Comparison of ENCODE assay signal across 17 cellular contexts in genomic region chr14:31895206-31895605, GRCh38.
A peak's percentile ranks its signal among the peaks of the same experiment; 100 is the strongest.
DNase-seq lines count a peak whose midpoint lies in the region; ATAC-seq and TF ChIP-seq lines count a peak whose summit lies in the region.
"Had no signal": no experiment of that assay in that cellular context is flagged by ENCODE, and none has a peak within 500 bp of the region (broad histone marks: within the 10 kb centered on the region; RNA-seq: fewer than 3 reads in every experiment).

No MANE protein-coding gene starts in this region.

- H3K36me3 ChIP-seq in breast epithelium: no peaks in the 10 kb centered on the region
- no peaks in the 10 kb centered on the region for H3K36me3 ChIP-seq in brain microvascular endothelial cell (replicated peaks)
- no peaks in the 10 kb centered on the region for H3K36me3 ChIP-seq in hepatocyte (replicated peaks; ENCODE audit: insufficient read depth, low read depth)
- no peaks in the 10 kb centered on the region for H3K36me3 ChIP-seq in uterus
- no peaks in the 10 kb centered on the region for H3K36me3 ChIP-seq in aorta (ENCODE audit: control insufficient read depth in 1 of 2, insufficient read depth in 2 of 2, low read length in 1 of 2)
- H3K36me3 ChIP-seq: neutrophil had no signal

- no peak overlapping the region for H3K27ac Mint-ChIP-seq in MCF 10A (ENCODE audit: low read depth, unreplicated experiment)
- H3K27ac Mint-ChIP-seq: activated B cell treated with CpG ODN at 0.5 μM for 24 hours had no signal

- DNase-seq in MCF 10A (ENCODE audit: unreplicated experiment): peak; percentile 16
- no peak for DNase-seq in breast epithelium (ENCODE audit: low spot score in 2 of 2)
- DNase-seq in brain microvascular endothelial cell: peak; percentile 79
- peak; percentile 26 for DNase-seq in hepatocyte (ENCODE audit: low spot score)
- DNase-seq in activated CD8-positive, alpha-beta memory T cell treated with anti-CD3 and anti-CD28 coated beads, Interleukin-2, amount 50 U/mL, for 48 hours: no peak
- DNase-seq in uterus: no peak
- no peak for DNase-seq in SHP77 treated with DMSO at 0.1 percent for 48 hours (lab: John Stamatoyannopoulos, UW)
- no peak for DNase-seq in aorta
- DNase-seq: activated B cell treated with CpG ODN at 0.5 μM for 24 hours; activated T-cell treated with anti-CD3 and anti-CD28 coated beads for 4 hours; hippocampal formation; NCI-H2081 treated with DMSO at 0.1 percent for 48 hours; NK-92 treated with Interleukin-12 subunit alpha and Interleukin-12 subunit beta, amount 100 ng/mL, for 24 hours; testis had no signal

- no peaks in the 10 kb centered on the region for H3K9me3 Mint-ChIP-seq in MCF 10A (ENCODE audit: unreplicated experiment)
- H3K9me3 Mint-ChIP-seq: activated B cell treated with CpG ODN at 0.5 μM for 24 hours had no signal

- H3K9me3 ChIP-seq in breast epithelium: no peaks in the 10 kb centered on the region
- no peaks in the 10 kb centered on the region for H3K9me3 ChIP-seq in hepatocyte (ENCODE audit: low read depth)
- no peaks in the 10 kb centered on the region for H3K9me3 ChIP-seq in uterus
- H3K9me3 ChIP-seq in aorta (ENCODE audit: control insufficient read depth, low read length): no peaks in the 10 kb centered on the region
- H3K9me3 ChIP-seq: A549, neutrophil, testis had no signal

- H2AFZ ChIP-seq in hepatocyte: no peak overlapping the region

- H4K20me1 ChIP-seq in hepatocyte (ENCODE audit: insufficient read depth, poor library complexity, severe bottlenecking): no peaks in the 10 kb centered on the region

- H3K4me2 ChIP-seq in hepatocyte: no peak overlapping the region
- H3K4me2 ChIP-seq: A549 had no signal

- 61% methylated on average over 2 of the region's 2 CpGs for WGBS in hepatocyte (ENCODE audit: low lambda C conversion rate, missing lambda C conversion rate)
- 72 to 80% methylated on average over 2 of the region's 2 CpGs for WGBS in aorta, 2 donors

- POLR2A ChIA-PET in MCF 10A (lab: Yijun Ruan, JAX): interaction anchor here (1.3 kb wide), 1 partner anchor 14 kb away, joined by 3 read pairs; no protein-coding TSS in a partner anchor

- H3K79me2 ChIP-seq in hepatocyte: no peaks in the 10 kb centered on the region

- no TSS peak for BruUV-seq in MCF 10A (replicated peaks; lab: Mats Ljungman, UMichigan)

- no peak overlapping the region for H3K4me3 Mint-ChIP-seq in MCF 10A (ENCODE audit: unreplicated experiment)
- H3K4me3 Mint-ChIP-seq: activated B cell treated with CpG ODN at 0.5 μM for 24 hours had no signal

- TF ChIP-seq POLR2A in breast epithelium (IDR thresholded peaks at IDR 0.05): no peak
- TF ChIP-seq POLR2A in uterus (IDR thresholded peaks at IDR 0.05): no peak

- no peak for TF ChIP-seq CTCF in MCF 10A (IDR thresholded peaks at IDR 0.05; ENCODE audit: unreplicated experiment)
- no peak for TF ChIP-seq CTCF in breast epithelium (IDR thresholded peaks at IDR 0.05)
- TF ChIP-seq CTCF in brain microvascular endothelial cell (IDR thresholded peaks at IDR 0.05; ENCODE audit: low read depth, low read length, missing control alignments): no peak
- TF ChIP-seq CTCF in hepatocyte (IDR thresholded peaks at IDR 0.05; ENCODE audit: poor library complexity): no peak
- TF ChIP-seq CTCF in uterus (IDR thresholded peaks at IDR 0.05): no peak

- H3K4me1 ChIP-seq in breast epithelium (no peaks in the 10 kb centered on the region), hepatocyte (ENCODE audit: insufficient read depth) (peaks cover 15% of the 10 kb centered on the region), uterus (no peaks in the 10 kb centered on the region), aorta (ENCODE audit: control insufficient read depth in 1 of 2, insufficient read depth in 2 of 2, low read length in 2 of 2) (no peaks in the 10 kb centered on the region)
- H3K4me1 ChIP-seq: testis had no signal

- H3K36me3 Mint-ChIP-seq in MCF 10A (ENCODE audit: insufficient read depth, unreplicated experiment): no peaks in the 10 kb centered on the region

- intact Hi-C loops in MCF 10A (cut with micrococcal nuclease) (no loop called here), breast epithelium (cut with DNase I; ENCODE audit: low total_unique reads) (no loop called here), uterus (cut with DNase I; ENCODE audit: low total_unique reads) (no loop called here), aorta (cut with DNase I) (no loop called here)

- H3K27me3 Mint-ChIP-seq in MCF 10A (ENCODE audit: insufficient read depth, unreplicated experiment): no peaks in the 10 kb centered on the region
- H3K27me3 Mint-ChIP-seq: activated B cell treated with CpG ODN at 0.5 μM for 24 hours had no signal

- in situ Hi-C loops in brain microvascular endothelial cell (cut with HindIII; ENCODE audit: low pct_ligation_motif_present, low sequenced_read_pairs): no loop called here

- H3K4me1 Mint-ChIP-seq in MCF 10A (ENCODE audit: insufficient read depth, unreplicated experiment): peaks cover 16% of the 10 kb centered on the region

- H3K9me2 ChIP-seq in hepatocyte (replicated peaks; ENCODE audit: insufficient read depth): no peaks in the 10 kb centered on the region

- no peak for ATAC-seq in aorta (ENCODE audit: low FRiP score)
- ATAC-seq: A549 had no signal

- no peak overlapping the region for H3K4me3 ChIP-seq in breast epithelium
- no peak overlapping the region for H3K4me3 ChIP-seq in brain microvascular endothelial cell (ENCODE audit: low read depth, low read length)
- no peak overlapping the region for H3K4me3 ChIP-seq in hepatocyte
- H3K4me3 ChIP-seq in uterus: no peak overlapping the region
- H3K4me3 ChIP-seq in aorta (ENCODE audit: low read length in 2 of 2): no peak overlapping the region
- H3K4me3 ChIP-seq: A549, SK-N-MC, testis had no signal

- CTCF ChIA-PET in MCF 10A (lab: Yijun Ruan, JAX): interaction anchor here (0.7 kb wide), 1 partner anchor 31 kb away, joined by 3 read pairs; no protein-coding TSS in a partner anchor

- H3K27ac ChIP-seq in breast epithelium (no peak overlapping the region), brain microvascular endothelial cell (peak overlapping the region; percentile 45), hepatocyte (no peak overlapping the region), uterus (no peak overlapping the region), aorta (ENCODE audit: low read depth in 1 of 2, low read length in 2 of 2) (no peak overlapping the region)
- H3K27ac ChIP-seq: A549, neutrophil, SK-N-MC, testis had no signal

- no peaks in the 10 kb centered on the region for H3K27me3 ChIP-seq in breast epithelium
- no peaks in the 10 kb centered on the region for H3K27me3 ChIP-seq in brain microvascular endothelial cell (replicated peaks)
- H3K27me3 ChIP-seq in hepatocyte: no peaks in the 10 kb centered on the region
- H3K27me3 ChIP-seq in uterus: no peaks in the 10 kb centered on the region
- no peaks in the 10 kb centered on the region for H3K27me3 ChIP-seq in aorta (ENCODE audit: control insufficient read depth in 1 of 2, insufficient read depth in 2 of 2, low read length in 1 of 2)
- H3K27me3 ChIP-seq: neutrophil, testis had no signal

Comparison
In these comparisons a context has a peak if more than half of its experiments do, and no peak if none do; other contexts are left out.
1. DNase-seq: peak in MCF 10A (single experiment), brain microvascular endothelial cell (single experiment) and hepatocyte (single experiment); none in breast epithelium (0 of 2), activated CD8-positive, alpha-beta memory T cell treated with anti-CD3 and anti-CD28 coated beads, Interleukin-2, amount 50 U/mL, for 48 hours (single experiment), uterus (0 of 2), SHP77 treated with DMSO at 0.1 percent for 48 hours (single experiment) and aorta (0 of 2).